Comparison of ENCODE assay signal across 8 cellular contexts in the genomic region with DNA sequence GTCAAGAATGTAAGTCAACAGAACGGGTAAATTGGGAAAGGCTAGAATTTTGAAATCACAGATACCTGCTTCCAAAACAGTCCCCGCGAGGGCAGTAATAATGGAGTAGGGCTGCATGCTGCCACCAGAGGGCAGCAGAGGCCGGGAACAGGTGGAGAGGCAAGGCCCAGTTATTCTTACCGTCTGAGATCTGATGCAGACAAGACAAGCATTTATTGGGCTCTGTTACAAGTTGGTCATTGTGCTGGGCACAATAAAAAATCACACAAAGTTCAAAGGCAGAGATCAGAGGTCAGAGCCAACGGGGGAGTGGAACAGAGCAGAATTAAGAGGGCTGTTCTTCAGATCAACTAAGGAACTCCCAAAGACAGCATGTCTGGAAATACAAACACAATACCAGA. TPM values are rescaled to one million over a fixed set of nuclear protein-coding genes. Genes with fewer than 3 reads are reported as not detected.
A peak's percentile ranks its signal among the peaks of the same experiment; 100 is the strongest.
DNase-seq lines count a peak whose midpoint lies in the region; ATAC-seq, FAIRE-seq and TF ChIP-seq lines count a peak whose summit lies in the region.

No MANE protein-coding gene starts in this region.

- H3K27me3 Mint-ChIP-seq in activated CD4-positive, alpha-beta T cell treated with anti-CD3 and anti-CD28 coated beads, Interleukin-2, amount 10 ng/mL, durations not matched to agents 24 days and 14 days = no peaks in the 10 kb centered on the region
- peaks cover 6% of the 10 kb centered on the region for H3K27me3 Mint-ChIP-seq in chondrocyte (ENCODE audit: low read depth)

- peaks cover 8% of the 10 kb centered on the region for H3K4me1 ChIP-seq in HepG2 (ENCODE audit: insufficient read depth, low read length)

- no peak for TF ChIP-seq POLR2A in HepG2 (IDR thresholded peaks at IDR 0.05; ENCODE audit: insufficient read depth in 1 of 2, low read depth in 2 of 2, low read length in 2 of 2)

- intact Hi-C loops in activated CD4-positive, alpha-beta T cell treated with anti-CD3 and anti-CD28 coated beads, Interleukin-2, amount 10 ng/mL, durations not matched to agents 24 days and 14 days (cut with micrococcal nuclease) = loop anchor here (1.0 to 5.0 kb wide), 3 partner anchors 103 to 288 kb away; a partner anchor contains a TSS
- intact Hi-C loops in HepG2 (cut with micrococcal nuclease; ENCODE audit: unreplicated experiment) = loop anchor here (1.0 to 5.0 kb wide), 4 partner anchors 17 to 153 kb away; a partner anchor contains a TSS

- H3K4me3 ChIP-seq in AG09309 (ENCODE audit: control insufficient read depth, low read depth, low read length) (no peak overlapping the region), HepG2 (replicated peaks in 1 of 3; ENCODE audit: insufficient read depth in 1 of 3, low read depth in 2 of 3, low read length in 3 of 3) (no peak overlapping the region)

- peak; percentile 90 for TF ChIP-seq RAD21 in HepG2 (CRISPR knock-in tag; IDR thresholded peaks at IDR 0.05)

- ATAC-seq in GM18909 (IDR thresholded peaks at IDR 0.05; ENCODE audit: poor library complexity, unreplicated experiment) = peak; percentile 84
- peak; percentile 88 for ATAC-seq in HG03342 (IDR thresholded peaks at IDR 0.05; ENCODE audit: unreplicated experiment)
- peak; percentile 92 for ATAC-seq in HepG2

- no peak overlapping the region for H3K4me2 ChIP-seq in HepG2 (ENCODE audit: low read depth, low read length)

- in situ Hi-C loops in HepG2 (cut with HindIII; ENCODE audit: extremely low pct_ligation_motif_present, low pct_unique_long_range_greater_than_20kb) = loop anchor here (5.0 to 10.0 kb wide), 2 partner anchors 105 to 153 kb away; no protein-coding TSS in a partner anchor

- H3K9ac ChIP-seq in HepG2 (ENCODE audit: insufficient read depth, low read depth, low read length) = no peak overlapping the region

- peak; percentile 97 for FAIRE-seq in HepG2 (lab: Jason Lieb, UNC)

- no peaks in the 10 kb centered on the region for H3K79me2 ChIP-seq in HepG2 (ENCODE audit: insufficient read depth, low read length)

- no peak overlapping the region for H3K27ac Mint-ChIP-seq in activated CD4-positive, alpha-beta T cell treated with anti-CD3 and anti-CD28 coated beads, Interleukin-2, amount 10 ng/mL, durations not matched to agents 24 days and 14 days
- no peak overlapping the region for H3K27ac Mint-ChIP-seq in chondrocyte (ENCODE audit: unreplicated experiment)

- no peaks in the 10 kb centered on the region for H3K36me3 Mint-ChIP-seq in activated CD4-positive, alpha-beta T cell treated with anti-CD3 and anti-CD28 coated beads, Interleukin-2, amount 10 ng/mL, durations not matched to agents 24 days and 14 days (ENCODE audit: low read depth)
- H3K36me3 Mint-ChIP-seq in chondrocyte (ENCODE audit: low read depth) = no peaks in the 10 kb centered on the region

- peak; percentile 98 for TF ChIP-seq CTCF in AG09309 (IDR thresholded peaks at IDR 0.05; ENCODE audit: control insufficient read depth, insufficient read depth, low read depth, low read length, missing control alignments)
- peak; percentile 99 for TF ChIP-seq CTCF in chondrocyte (IDR thresholded peaks at IDR 0.05)
- TF ChIP-seq CTCF in HepG2 (CRISPR knock-in tag; IDR thresholded peaks at IDR 0.05) = peak; percentile 96

- 3% methylated on average over 6 of the region's 6 CpGs for WGBS in HepG2 (ENCODE audit: low lambda C conversion rate)

- H3K27ac ChIP-seq in HepG2 (ENCODE audit: extremely low read length, insufficient read depth, low read length) = no peak overlapping the region

- CTCF ChIA-PET in HepG2 (lab: Yijun Ruan, JAX; ENCODE audit: low intra/inter-chr PET ratio, low total read pairs) = interaction anchor here (0.7 to 2.1 kb wide), 8 partner anchors 15 to 154 kb away, joined by 3 to 26 read pairs (median 4); a partner anchor contains a TSS

- TF ChIP-seq EP300 in HepG2 (IDR thresholded peaks at IDR 0.05; ENCODE audit: low read depth in 2 of 2, low read length in 2 of 2) (no peak), HepG2 (CRISPR knock-in tag; IDR thresholded peaks at IDR 0.05; ENCODE audit: borderline replicate concordance) (no peak)

- H4K20me1 ChIP-seq in HepG2 (ENCODE audit: insufficient read depth, low read length) = no peaks in the 10 kb centered on the region

- H3K9me3 Mint-ChIP-seq in activated CD4-positive, alpha-beta T cell treated with anti-CD3 and anti-CD28 coated beads, Interleukin-2, amount 10 ng/mL, durations not matched to agents 24 days and 14 days = no peaks in the 10 kb centered on the region
- H3K9me3 Mint-ChIP-seq in chondrocyte (ENCODE audit: low read depth) = no peaks in the 10 kb centered on the region

- POLR2A ChIA-PET in HepG2 (lab: Yijun Ruan, JAX) = no interaction called here

- H3K27me3 ChIP-seq in HepG2 (ENCODE audit: control insufficient read depth in 1 of 2, insufficient read depth in 2 of 2, low read length in 2 of 2) = peaks cover 6 to 26% of the 10 kb centered on the region in 2 experiments; a peak in 3 of 5 replicates

- no peaks in the 10 kb centered on the region for H3K9me3 ChIP-seq in HepG2 (ENCODE audit: low read length)

- peaks cover 8% of the 10 kb centered on the region for H3K4me1 Mint-ChIP-seq in activated CD4-positive, alpha-beta T cell treated with anti-CD3 and anti-CD28 coated beads, Interleukin-2, amount 10 ng/mL, durations not matched to agents 24 days and 14 days
- no peaks in the 10 kb centered on the region for H3K4me1 Mint-ChIP-seq in chondrocyte (ENCODE audit: low read depth)

- no peaks in the 10 kb centered on the region for H3K36me3 ChIP-seq in HepG2 (replicated peaks in 1 of 2; ENCODE audit: control insufficient read depth in 1 of 2, insufficient read depth in 2 of 2, low read length in 2 of 2)

- H3K4me3 Mint-ChIP-seq in activated CD4-positive, alpha-beta T cell treated with anti-CD3 and anti-CD28 coated beads, Interleukin-2, amount 10 ng/mL, durations not matched to agents 24 days and 14 days = no peak overlapping the region
- H3K4me3 Mint-ChIP-seq in chondrocyte (ENCODE audit: unreplicated experiment) = no peak overlapping the region

- no peak for DNase-seq in AG09309 (ENCODE audit: low read depth)
- DNase-seq in NCI-H524 (lab: John Stamatoyannopoulos, UW) = peak; percentile 39 to 80
- DNase-seq in activated CD4-positive, alpha-beta T cell treated with anti-CD3 and anti-CD28 coated beads, Interleukin-2, amount 10 ng/mL, durations not matched to agents 24 days and 14 days = peak; percentile 94
- no peak for DNase-seq in chondrocyte (ENCODE audit: low spot score)
- DNase-seq in HepG2 (ENCODE audit: low spot score) = peak; percentile 78
- DNase-seq in stimulated activated CD4-positive, alpha-beta T cell treated with anti-CD3 and anti-CD28 coated beads, Interleukin-4, amount 100 ng/mL, for 48 hours (ENCODE audit: low read depth in 2 of 2) = peak; percentile 66 to 78

- no peak overlapping the region for H2AFZ ChIP-seq in HepG2 (ENCODE audit: low read length)

- BruUV-seq in HepG2 (replicated peaks; lab: Mats Ljungman, UMichigan) = no TSS peak

RNA-seq across cellular contexts. Expression of a gene that starts 8.8 kb away (rescaled TPM):
- total RNA-seq in activated CD4-positive, alpha-beta T cell treated with anti-CD3 and anti-CD28 coated beads, Interleukin-2, amount 10 ng/mL, durations not matched to agents 24 days and 14 days = 21.9 and 23.3 TPM in 2 replicates
- total RNA-seq in chondrocyte = 2.7 to 3.4 TPM in 2 of 3 replicates, not detected in the other
- total RNA-seq in HepG2 (2016; rRNA removed; fragmentation: Illumina TruSeq; extraction: Trizol) = 10.7 TPM in 2 replicates
- total RNA-seq in HepG2 (2016; cell fraction: cytosol; rRNA removed; fragmentation: Illumina TruSeq; extraction: Trizol; ENCODE audit: low read depth) = 3.0 TPM in 2 replicates
- 11.8 and 11.9 TPM in 2 replicates for total RNA-seq in HepG2 (2016; cell fraction: insoluble cytoplasmic fraction; rRNA removed; fragmentation: Illumina TruSeq; extraction: Trizol)
- 5.1 and 6.4 TPM in 2 replicates for total RNA-seq in HepG2 (2016; cell fraction: membrane; rRNA removed; fragmentation: Illumina TruSeq; extraction: Trizol)
- total RNA-seq in HepG2 (2016; cell fraction: nucleus; rRNA removed; fragmentation: Illumina TruSeq; extraction: Trizol) = 8.9 and 10.4 TPM in 2 replicates
- polyA plus RNA-seq in HepG2 (2011; rRNA removed) = 5.5 and 6.4 TPM in 2 replicates
- polyA plus RNA-seq in HepG2 (2011; cell fraction: cytosol; rRNA removed) = 2.9 and 3.0 TPM in 2 replicates
- polyA plus RNA-seq in HepG2 (2011; cell fraction: nucleus; rRNA removed) = 8.3 and 10.0 TPM in 2 replicates
- 4.3 and 4.5 TPM in 2 replicates for polyA plus RNA-seq in HepG2 (2012)
- polyA plus RNA-seq in HepG2 (2016; cell fraction: cytosol; fragmentation: Illumina TruSeq; extraction: Trizol; ENCODE audit: low read depth) = 2.2 and 2.4 TPM in 2 replicates
- polyA plus RNA-seq in HepG2 (2016; cell fraction: insoluble cytoplasmic fraction; fragmentation: Illumina TruSeq; extraction: Trizol; ENCODE audit: low read depth) = 9.8 and 12.2 TPM in 2 replicates
- polyA plus RNA-seq in HepG2 (2016; cell fraction: membrane; fragmentation: Illumina TruSeq; extraction: Trizol; ENCODE audit: low read depth) = 3.3 and 3.5 TPM in 2 replicates
- polyA plus RNA-seq in HepG2 (2016; cell fraction: nucleus; fragmentation: Illumina TruSeq; extraction: Trizol; ENCODE audit: insufficient read depth, low read depth) = 14.3 and 17.1 TPM in 2 replicates
- polyA minus RNA-seq in HepG2 (2011; rRNA and poly(A)+ RNA removed; ENCODE audit: low replicate concordance) = 2.2 and 23.2 TPM in 2 replicates
- polyA minus RNA-seq in HepG2 (2011; cell fraction: cytosol; rRNA and poly(A)+ RNA removed) = 1.8 and 2.8 TPM in 2 replicates
- polyA minus RNA-seq in HepG2 (2011; cell fraction: nucleus; rRNA and poly(A)+ RNA removed) = 9.5 and 12.4 TPM in 2 replicates

RNA-seq across cellular contexts. Expression of a gene that starts 42.8 kb away (rescaled TPM):
- 109 and 117 TPM in 2 replicates for total RNA-seq in activated CD4-positive, alpha-beta T cell treated with anti-CD3 and anti-CD28 coated beads, Interleukin-2, amount 10 ng/mL, durations not matched to agents 24 days and 14 days
- total RNA-seq in chondrocyte (22.3 to 32.2 TPM (median 23.2 TPM) in 3 replicates), HepG2 (2016; rRNA removed; fragmentation: Illumina TruSeq; extraction: Trizol) (62.6 and 87.6 TPM in 2 replicates)
- 19.3 and 20.6 TPM in 2 replicates for total RNA-seq in HepG2 (2016; cell fraction: cytosol; rRNA removed; fragmentation: Illumina TruSeq; extraction: Trizol; ENCODE audit: low read depth)
- total RNA-seq in HepG2 (2016; cell fraction: insoluble cytoplasmic fraction; rRNA removed; fragmentation: Illumina TruSeq; extraction: Trizol) = 60.6 and 87.5 TPM in 2 replicates
- 41.5 and 48.1 TPM in 2 replicates for total RNA-seq in HepG2 (2016; cell fraction: membrane; rRNA removed; fragmentation: Illumina TruSeq; extraction: Trizol)
- total RNA-seq in HepG2 (2016; cell fraction: nucleus; rRNA removed; fragmentation: Illumina TruSeq; extraction: Trizol) = 46.9 and 59.2 TPM in 2 replicates
- 21.3 and 23.4 TPM in 2 replicates for polyA plus RNA-seq in HepG2 (2011; rRNA removed)
- 16.2 and 18.8 TPM in 2 replicates for polyA plus RNA-seq in HepG2 (2011; cell fraction: cytosol; rRNA removed)
- polyA plus RNA-seq in HepG2 (2011; cell fraction: nucleus; rRNA removed) = 18.6 and 22.2 TPM in 2 replicates
- polyA plus RNA-seq in HepG2 (2012) = 14.4 and 18.7 TPM in 2 replicates
- 3.8 and 4.2 TPM in 2 replicates for polyA plus RNA-seq in HepG2 (2016; cell fraction: cytosol; fragmentation: Illumina TruSeq; extraction: Trizol; ENCODE audit: low read depth)
- 57.4 and 60.0 TPM in 2 replicates for polyA plus RNA-seq in HepG2 (2016; cell fraction: insoluble cytoplasmic fraction; fragmentation: Illumina TruSeq; extraction: Trizol; ENCODE audit: low read depth)
- 12.4 and 12.8 TPM in 2 replicates for polyA plus RNA-seq in HepG2 (2016; cell fraction: membrane; fragmentation: Illumina TruSeq; extraction: Trizol; ENCODE audit: low read depth)
- 42.1 and 46.7 TPM in 2 replicates for polyA plus RNA-seq in HepG2 (2016; cell fraction: nucleus; fragmentation: Illumina TruSeq; extraction: Trizol; ENCODE audit: insufficient read depth, low read depth)
- 98.9 and 270 TPM in 2 replicates for polyA minus RNA-seq in HepG2 (2011; rRNA and poly(A)+ RNA removed; ENCODE audit: low replicate concordance)
- 21.9 and 24.1 TPM in 2 replicates for polyA minus RNA-seq in HepG2 (2011; cell fraction: cytosol; rRNA and poly(A)+ RNA removed)
- polyA minus RNA-seq in HepG2 (2011; cell fraction: nucleus; rRNA and poly(A)+ RNA removed) = 55.6 and 62.2 TPM in 2 replicates

Comparison
In these comparisons a context has a peak if more than half of its experiments do, and no peak if none do; other contexts are left out.
1. DNase-seq: peak in NCI-H524 (2 of 2), activated CD4-positive, alpha-beta T cell treated with anti-CD3 and anti-CD28 coated beads, Interleukin-2, amount 10 ng/mL, durations not matched to agents 24 days and 14 days (single experiment), HepG2 (single experiment) and stimulated activated CD4-positive, alpha-beta T cell treated with anti-CD3 and anti-CD28 coated beads, Interleukin-4, amount 100 ng/mL, for 48 hours (2 of 2); none in AG09309 (single experiment) and chondrocyte (single experiment).
2. Peak in every context shown above with its lines, with median percentiles within 50 percentile points of each other: CTCF ChIP-seq and ATAC-seq.